14 cellular contexts compared by ENCODE assay signal in genomic region chr3:188656196-188656982, GRCh38.
DNase-seq lines count a peak whose midpoint lies in the region; FAIRE-seq and TF ChIP-seq lines count a peak whose summit lies in the region.
"Had no signal": no experiment of that assay in that cellular context is flagged by ENCODE, and none has a peak within 500 bp of the region (broad histone marks: within the 10 kb centered on the region; RNA-seq: fewer than 3 reads in every experiment).

No MANE protein-coding gene starts in this region.

- TF ChIP-seq POLR2A in breast epithelium (IDR thresholded peaks at IDR 0.05) (no peak), GM12892 (IDR thresholded peaks at IDR 0.05; ENCODE audit: low read depth, low read length) (no peak)

- no peaks in the 10 kb centered on the region for H4K20me1 ChIP-seq in neural progenitor cell (ENCODE audit: low read depth)
- H4K20me1 ChIP-seq: BLaER1 had no signal

- H3K9me3 ChIP-seq in breast epithelium (no peaks in the 10 kb centered on the region), neural progenitor cell (ENCODE audit: low read depth) (no peaks in the 10 kb centered on the region)
- H3K9me3 ChIP-seq: BLaER1, esophagus muscularis mucosa, ovary, uterus had no signal

- no peak for FAIRE-seq in GM12892 (lab: Jason Lieb, UNC)

- H3F3A ChIP-seq in neural progenitor cell (ENCODE audit: low read depth): no peaks in the 10 kb centered on the region

- H3K4me1 Mint-ChIP-seq in neural progenitor cell: no peaks in the 10 kb centered on the region

- no peak overlapping the region for H3K4me2 ChIP-seq in neural progenitor cell
- H3K4me2 ChIP-seq: BLaER1 had no signal

- 0 out of 2 replicates have a peak, but pooled peaks cover under 1% of the 10 kb centered on the region for H3K36me3 ChIP-seq in ACC112 (ENCODE audit: insufficient read depth, low read length)
- no peaks in the 10 kb centered on the region for H3K36me3 ChIP-seq in breast epithelium
- no peaks in the 10 kb centered on the region for H3K36me3 ChIP-seq in neural progenitor cell
- H3K36me3 ChIP-seq: BLaER1, esophagus muscularis mucosa, ovary, uterus had no signal

- H3K27me3 Mint-ChIP-seq in neural progenitor cell (ENCODE audit: insufficient read depth, low read depth): no peaks in the 10 kb centered on the region
- H3K27me3 Mint-ChIP-seq: activated naive CD8-positive, alpha-beta T cell treated with anti-CD3 and anti-CD28 coated beads, Interleukin-2, amount 10 ng/mL, durations not matched to agents 7 days and 5 days had no signal

- peaks cover 4% of the 10 kb centered on the region for H3K4me1 ChIP-seq in ACC112 (ENCODE audit: control insufficient read depth, insufficient read depth, low read length, unreplicated experiment)
- H3K4me1 ChIP-seq in breast epithelium: peaks cover 0 to 4% of the 10 kb centered on the region in 2 donors
- peaks cover 5% of the 10 kb centered on the region for H3K4me1 ChIP-seq in neural progenitor cell
- H3K4me1 ChIP-seq: BLaER1, uterus had no signal

- H3K9ac ChIP-seq in neural progenitor cell: no peak overlapping the region
- H3K9ac ChIP-seq: BLaER1 had no signal

- H3K4me3 Mint-ChIP-seq in neural progenitor cell: no peak overlapping the region
- H3K4me3 Mint-ChIP-seq: activated naive CD8-positive, alpha-beta T cell treated with anti-CD3 and anti-CD28 coated beads, Interleukin-2, amount 10 ng/mL, durations not matched to agents 7 days and 5 days had no signal

- H3K36me3 Mint-ChIP-seq in neural progenitor cell: no peaks in the 10 kb centered on the region

- intact Hi-C loops in breast epithelium (cut with DNase I; ENCODE audit: low total_unique reads): loop anchor here (5.0 kb wide), 1 partner anchor 684 kb away; no protein-coding TSS in a partner anchor

- H2AFZ ChIP-seq in ACC112 (ENCODE audit: low read length, unreplicated experiment) (no peak overlapping the region), neural progenitor cell (replicated peaks) (no peak overlapping the region)

- no peak for TF ChIP-seq CTCF in breast epithelium (IDR thresholded peaks at IDR 0.05)
- TF ChIP-seq CTCF in neural progenitor cell (IDR thresholded peaks at IDR 0.05): no peak

- no peaks in the 10 kb centered on the region for H3K79me2 ChIP-seq in ACC112 (ENCODE audit: control insufficient read depth, insufficient read depth, low read length, unreplicated experiment)
- H3K79me2 ChIP-seq in neural progenitor cell (ENCODE audit: low read depth): no peaks in the 10 kb centered on the region

- DNase-seq in HT1080 (ENCODE audit: low read depth) (peak; percentile 93), breast epithelium (ENCODE audit: low spot score in 2 of 2) (peak in 1 of 2 donors; percentile 26), kidney tubule cell (ENCODE audit: low spot score) (peak; percentile 83), amniotic stem cell (lab: John Stamatoyannopoulos, UW) (no peak), neural progenitor cell (ENCODE audit: low spot score) (no peak), GM12892 (ENCODE audit: insufficient read length) (no peak)
- no peak for DNase-seq in stimulated activated CD4-positive, alpha-beta T cell treated with anti-CD3 and anti-CD28 coated beads, Interleukin-12 subunit alpha, Interleukin-12 subunit beta, amount 100 ng/mL, for 4 hours
- DNase-seq: activated naive CD8-positive, alpha-beta T cell treated with anti-CD3 and anti-CD28 coated beads, Interleukin-2, amount 10 ng/mL, durations not matched to agents 7 days and 5 days; NCI-H1694; ovary; uterus had no signal

- H3K27ac Mint-ChIP-seq in neural progenitor cell: no peak overlapping the region
- H3K27ac Mint-ChIP-seq: activated naive CD8-positive, alpha-beta T cell treated with anti-CD3 and anti-CD28 coated beads, Interleukin-2, amount 10 ng/mL, durations not matched to agents 7 days and 5 days had no signal

- H3K27me3 ChIP-seq in ACC112 (ENCODE audit: insufficient read depth, low read length): no peaks in the 10 kb centered on the region
- no peaks in the 10 kb centered on the region for H3K27me3 ChIP-seq in breast epithelium
- H3K27me3 ChIP-seq in neural progenitor cell: no peaks in the 10 kb centered on the region
- H3K27me3 ChIP-seq: BLaER1, esophagus muscularis mucosa, ovary, uterus had no signal

- no peak overlapping the region for H3K4me3 ChIP-seq in ACC112 (ENCODE audit: low read depth, low read length)
- no peak overlapping the region for H3K4me3 ChIP-seq in breast epithelium
- H3K4me3 ChIP-seq in neural progenitor cell: no peak overlapping the region
- H3K4me3 ChIP-seq: BLaER1, esophagus muscularis mucosa, ovary, uterus had no signal

- no peaks in the 10 kb centered on the region for H3K9me3 Mint-ChIP-seq in neural progenitor cell

- H3K27ac ChIP-seq in ACC112 (ENCODE audit: low read depth, low read length) (peak overlapping the region; percentile 36; the same call in 1 of the 2 replicates), breast epithelium (peak overlapping the region; percentile 68 to 74), neural progenitor cell (no peak overlapping the region)
- H3K27ac ChIP-seq: BLaER1, ovary, uterus had no signal

Comparison
In these comparisons a context has a peak if more than half of its experiments do, and no peak if none do; other contexts are left out.
1. DNase-seq: peak in HT1080 (single experiment) and kidney tubule cell (single experiment); none in amniotic stem cell (single experiment), stimulated activated CD4-positive, alpha-beta T cell treated with anti-CD3 and anti-CD28 coated beads, Interleukin-12 subunit alpha, Interleukin-12 subunit beta, amount 100 ng/mL, for 4 hours (single experiment), neural progenitor cell (single experiment) and GM12892 (single experiment).